In the genomic region with DNA sequence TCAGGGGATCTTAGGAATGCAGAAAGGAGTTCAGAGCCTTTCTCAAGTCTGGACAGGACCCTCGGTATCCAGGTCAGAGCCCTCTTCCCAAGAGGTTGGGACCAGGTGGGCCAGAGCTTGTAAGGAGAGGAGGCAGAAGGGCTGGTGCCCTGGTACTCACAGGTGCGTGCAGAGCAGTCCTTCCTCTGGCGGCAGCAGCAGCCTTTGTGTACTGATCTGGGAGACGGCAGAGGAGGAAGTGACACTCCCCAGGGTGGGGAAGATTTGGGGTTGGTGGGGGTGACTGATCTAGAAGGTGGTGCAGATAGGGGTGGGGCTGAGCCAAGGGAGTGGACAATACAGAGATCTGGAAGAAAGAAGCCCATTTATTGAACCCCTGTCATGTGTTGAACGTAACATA, we compare ENCODE assay signal across 8 cellular contexts. TPM values are rescaled to one million over a fixed set of nuclear protein-coding genes. Genes with fewer than 3 reads are reported as not detected.
DNase-seq lines count a peak whose midpoint lies in the region; ATAC-seq and TF ChIP-seq lines count a peak whose summit lies in the region.

TSS of gene ITGB7 (minus strand) at position 210 of the 400 bp plus-strand sequence. CDS start 6,808 bp downstream, outside the sequence.

- no peaks in the 10 kb centered on the region for H3K27me3 Mint-ChIP-seq in activated naive CD8-positive, alpha-beta T cell

- peaks cover 0 to 45% (median 16%) of the 10 kb centered on the region in 4 donors for H3K4me1 ChIP-seq in Peyer's patch

- no peaks in the 10 kb centered on the region for H3K9me3 Mint-ChIP-seq in activated naive CD8-positive, alpha-beta T cell (ENCODE audit: low read depth)

- peak within 1 kb of the TSS; percentile 91 for H3K4me3 Mint-ChIP-seq in activated naive CD8-positive, alpha-beta T cell

- peak within 1 kb of the TSS; percentile 59 to 86 (median 72) for H3K27ac ChIP-seq in Peyer's patch

- peaks cover 69% of the 10 kb centered on the region for H3K4me1 Mint-ChIP-seq in activated naive CD8-positive, alpha-beta T cell (ENCODE audit: low read depth)

- DNase-seq in GM10248 (ENCODE audit: extremely low spot score): peak; percentile 80
- peak; percentile 58 to 94 (median 91) for DNase-seq in Peyer's patch
- DNase-seq in stimulated activated CD4-positive, alpha-beta T cell treated with anti-CD3 and anti-CD28 coated beads, Interleukin-4, amount 100 ng/mL, for 24 hours: peak; percentile 64
- DNase-seq in pons (ENCODE audit: low spot score): no peak
- DNase-seq in mesenteric fat pad (ENCODE audit: low spot score): no peak
- no peak for DNase-seq in COR-L47 (lab: John Stamatoyannopoulos, UW)

- peaks cover 3% of the 10 kb centered on the region for H3K36me3 Mint-ChIP-seq in activated naive CD8-positive, alpha-beta T cell

- ATAC-seq in GM21786 (IDR thresholded peaks at IDR 0.05; ENCODE audit: unreplicated experiment): peak; percentile 50

- TF ChIP-seq CTCF in GM10248 (IDR thresholded peaks at IDR 0.05; ENCODE audit: control extremely low read depth, extremely low read depth, low read depth, missing control alignments) (no peak), Peyer's patch (IDR thresholded peaks at IDR 0.05) (no peak)

- POLR2A ChIA-PET in GM10248 (lab: Yijun Ruan, JAX): no interaction called here

- H3K9me3 ChIP-seq in Peyer's patch: no peaks in the 10 kb centered on the region

- TF ChIP-seq POLR2A in Peyer's patch (IDR thresholded peaks at IDR 0.05): peak; percentile 36 to 45

- peaks cover 0 to 12% (median 0%) of the 10 kb centered on the region in 3 donors for H3K36me3 ChIP-seq in Peyer's patch

- peak within 1 kb of the TSS; percentile 90 for H3K27ac Mint-ChIP-seq in activated naive CD8-positive, alpha-beta T cell

- no peaks in the 10 kb centered on the region for H3K27me3 ChIP-seq in Peyer's patch

- H3K4me3 ChIP-seq in Peyer's patch: peak within 1 kb of the TSS; percentile 22 to 51 (median 35)

- CTCF ChIA-PET in GM10248 (lab: Yijun Ruan, JAX): interaction anchor here (0.7 to 19.5 kb wide), 9 partner anchors 9 to 145 kb away, joined by 3 to 383 read pairs (median 3); partner anchors contain the start of genes AAAS, CSAD, MYG1 and PFDN5

RNA-seq across cellular contexts. Expression of gene ITGB7, which starts in this region (rescaled TPM):
- total RNA-seq in Peyer's patch: 10 to 100 TPM in 1 of 4 donors, 1 to 10 TPM in 3; 3.8 to 66.0 (median 4.4) TPM
- total RNA-seq in mesenteric fat pad: 2.3 TPM

Comparison
In these comparisons a context has a peak if more than half of its experiments do, and no peak if none do; other contexts are left out.
1. DNase-seq: peak in GM10248 (single experiment), Peyer's patch (3 of 3) and stimulated activated CD4-positive, alpha-beta T cell treated with anti-CD3 and anti-CD28 coated beads, Interleukin-4, amount 100 ng/mL, for 24 hours (single experiment); none in pons (single experiment), mesenteric fat pad (single experiment) and COR-L47 (single experiment).